Comparison of ENCODE assay signal across 1 cellular context in the genomic region with DNA sequence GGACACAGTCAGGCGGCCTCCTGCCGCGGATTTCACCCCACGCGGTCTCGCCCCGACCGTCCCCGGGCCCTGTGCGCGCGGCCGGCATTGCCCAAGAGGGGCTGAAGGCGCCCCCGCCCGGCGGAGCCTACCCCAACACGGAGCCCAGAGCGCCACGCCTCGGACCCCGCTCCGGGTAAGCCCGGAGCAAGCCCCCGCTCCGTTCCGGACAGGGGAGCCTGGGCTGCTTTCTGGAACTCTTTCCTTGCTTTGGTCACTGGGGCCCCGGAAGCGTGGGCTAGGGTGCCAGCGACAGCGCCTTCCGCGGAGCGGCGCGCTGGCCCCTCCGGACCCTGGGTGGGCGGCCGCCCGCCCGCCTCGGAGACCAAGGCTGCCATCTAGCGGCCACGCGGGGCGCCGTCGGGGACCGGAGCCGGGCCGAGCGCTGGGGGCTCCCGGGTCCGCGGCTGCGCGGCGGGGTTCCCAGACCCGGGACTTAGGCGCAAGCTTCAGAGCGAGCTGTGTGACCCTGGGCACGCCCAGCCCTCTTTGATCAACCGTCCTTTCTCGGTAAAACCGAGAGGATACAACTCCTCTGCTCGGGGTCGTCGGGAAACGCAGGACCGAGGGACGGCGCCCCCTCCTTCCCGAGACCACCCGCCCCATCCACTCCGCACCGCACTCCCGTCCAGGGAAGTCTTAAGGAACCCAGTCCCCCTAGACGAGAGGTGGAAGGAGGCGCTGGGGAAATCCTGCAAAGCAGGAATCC.
TF ChIP-seq lines count a peak whose summit lies in the region.

No MANE protein-coding gene starts in this region.

TF ChIP-seq in HCT116, 20 proteins besides CTCF, POLR2A, EP300 and RAD21:
- TF ChIP-seq ZNF274 (IDR thresholded peaks at IDR 0.05; ENCODE audit: low read depth, low read length) (no peak), SP1 (IDR thresholded peaks at IDR 0.05; ENCODE audit: low read depth) (no peak), POLR2AphosphoS5 (IDR thresholded peaks at IDR 0.05; ENCODE audit: low read depth, low read length) (no peak), ELF1 (IDR thresholded peaks at IDR 0.05; ENCODE audit: borderline replicate concordance, low read depth) (no peak), TCF7L2 (IDR thresholded peaks at IDR 0.05; ENCODE audit: borderline replicate concordance, extremely low read depth, insufficient read depth, insufficient read length) (no peak), FOSL1 (IDR thresholded peaks at IDR 0.05; ENCODE audit: low read depth) (no peak), YY1 (IDR thresholded peaks at IDR 0.05; ENCODE audit: extremely low read depth, insufficient replicate concordance, low read depth, low read length) (no peak)
- TF ChIP-seq, protein P1, sequence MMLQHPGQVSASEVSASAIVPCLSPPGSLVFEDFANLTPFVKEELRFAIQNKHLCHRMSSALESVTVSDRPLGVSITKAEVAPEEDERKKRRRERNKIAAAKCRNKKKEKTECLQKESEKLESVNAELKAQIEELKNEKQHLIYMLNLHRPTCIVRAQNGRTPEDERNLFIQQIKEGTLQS (IDR thresholded peaks at IDR 0.05): no peak
